14 cellular contexts compared by ENCODE assay signal in genomic region chr5:151694035-151694485, GRCh38. TPM values are rescaled to one million over a fixed set of nuclear protein-coding genes. Genes with fewer than 3 reads are reported as not detected.
DNase-seq lines count a peak whose midpoint lies in the region; ATAC-seq, FAIRE-seq and TF ChIP-seq lines count a peak whose summit lies in the region.
"Had no signal": no experiment of that assay in that cellular context is flagged by ENCODE, and none has a peak within 500 bp of the region (broad histone marks: within the 10 kb centered on the region; RNA-seq: fewer than 3 reads in every experiment).

No MANE protein-coding gene starts in this region.

- ATAC-seq in sciatic nerve = peak; percentile 20
- ATAC-seq in GM18858 (IDR thresholded peaks at IDR 0.05; ENCODE audit: unreplicated experiment) = no peak
- ATAC-seq in HG03135 (IDR thresholded peaks at IDR 0.05; ENCODE audit: unreplicated experiment) = no peak
- ATAC-seq in GM21381 (IDR thresholded peaks at IDR 0.05; ENCODE audit: unreplicated experiment) = no peak
- ATAC-seq: naive thymus-derived CD8-positive, alpha-beta T cell; stimulated activated effector memory CD8-positive, alpha-beta T cell treated with anti-CD3 and anti-CD28 coated beads, Interleukin-12 subunit alpha, Interleukin-12 subunit beta, amount 100 ng/mL, for 72 hours had no signal

- H3K36me3 Mint-ChIP-seq in HFFc6 (ENCODE audit: low read depth) = no peaks in the 10 kb centered on the region
- H3K36me3 Mint-ChIP-seq in astrocyte (ENCODE audit: low read depth, unreplicated experiment) = no peaks in the 10 kb centered on the region
- H3K36me3 Mint-ChIP-seq: naive thymus-derived CD8-positive, alpha-beta T cell; stimulated activated effector memory CD8-positive, alpha-beta T cell treated with anti-CD3 and anti-CD28 coated beads, Interleukin-12 subunit alpha, Interleukin-12 subunit beta, amount 100 ng/mL, for 72 hours had no signal

- H3K4me3 Mint-ChIP-seq in HFFc6 (no peak overlapping the region), astrocyte (ENCODE audit: unreplicated experiment) (no peak overlapping the region)
- H3K4me3 Mint-ChIP-seq: naive thymus-derived CD8-positive, alpha-beta T cell; stimulated activated effector memory CD8-positive, alpha-beta T cell treated with anti-CD3 and anti-CD28 coated beads, Interleukin-12 subunit alpha, Interleukin-12 subunit beta, amount 100 ng/mL, for 72 hours had no signal

- no peaks in the 10 kb centered on the region for H3K27me3 ChIP-seq in astrocyte (ENCODE audit: insufficient read depth, low read length)
- H3K27me3 ChIP-seq: ascending aorta had no signal

- no peaks in the 10 kb centered on the region for H3K79me2 ChIP-seq in astrocyte (ENCODE audit: insufficient read depth, low read length)

- H3K4me3 ChIP-seq in astrocyte (ENCODE audit: insufficient read depth, low read depth, low read length) = no peak overlapping the region
- H3K4me3 ChIP-seq: ascending aorta had no signal

- no peak overlapping the region for H3K9ac ChIP-seq in astrocyte (ENCODE audit: low read length)

- H3K27ac ChIP-seq in astrocyte (ENCODE audit: low read depth, low read length) = no peak overlapping the region
- H3K27ac ChIP-seq: WERI-Rb-1 had no signal

- no peaks in the 10 kb centered on the region for H3K36me3 ChIP-seq in astrocyte (ENCODE audit: insufficient read depth, low read length)
- H3K36me3 ChIP-seq: ascending aorta, WERI-Rb-1 had no signal

- no peak overlapping the region for H3K4me2 ChIP-seq in astrocyte (ENCODE audit: low read length)

- no peaks in the 10 kb centered on the region for H4K20me1 ChIP-seq in astrocyte (ENCODE audit: insufficient read depth, low read length)

- H3K27ac Mint-ChIP-seq in HFFc6 (peak overlapping the region; percentile 63), astrocyte (ENCODE audit: unreplicated experiment) (peak overlapping the region; percentile 94)
- H3K27ac Mint-ChIP-seq: naive thymus-derived CD8-positive, alpha-beta T cell; stimulated activated effector memory CD8-positive, alpha-beta T cell treated with anti-CD3 and anti-CD28 coated beads, Interleukin-12 subunit alpha, Interleukin-12 subunit beta, amount 100 ng/mL, for 72 hours had no signal

- peaks cover 4% of the 10 kb centered on the region; the same call in 1 of the 2 replicates for H3K27me3 Mint-ChIP-seq in HFFc6 (ENCODE audit: insufficient read depth)
- H3K27me3 Mint-ChIP-seq in astrocyte (ENCODE audit: low read depth, unreplicated experiment) = no peaks in the 10 kb centered on the region

- peaks cover 75% of the 10 kb centered on the region for H3K4me1 Mint-ChIP-seq in HFFc6 (ENCODE audit: low read depth)
- H3K4me1 Mint-ChIP-seq in astrocyte (ENCODE audit: low read depth, unreplicated experiment) = peaks cover 54% of the 10 kb centered on the region
- H3K4me1 Mint-ChIP-seq: naive thymus-derived CD8-positive, alpha-beta T cell; stimulated activated effector memory CD8-positive, alpha-beta T cell treated with anti-CD3 and anti-CD28 coated beads, Interleukin-12 subunit alpha, Interleukin-12 subunit beta, amount 100 ng/mL, for 72 hours had no signal

- no peaks in the 10 kb centered on the region for H3K9me3 Mint-ChIP-seq in HFFc6
- H3K9me3 Mint-ChIP-seq in astrocyte (ENCODE audit: unreplicated experiment) = no peaks in the 10 kb centered on the region
- H3K9me3 Mint-ChIP-seq: naive thymus-derived CD8-positive, alpha-beta T cell; stimulated activated effector memory CD8-positive, alpha-beta T cell treated with anti-CD3 and anti-CD28 coated beads, Interleukin-12 subunit alpha, Interleukin-12 subunit beta, amount 100 ng/mL, for 72 hours had no signal

- intact Hi-C loops in sciatic nerve (cut with DNase I) = no loop called here

- no peak for TF ChIP-seq CTCF in HFFc6 (IDR thresholded peaks at IDR 0.05)
- TF ChIP-seq CTCF in astrocyte (IDR thresholded peaks at IDR 0.05; ENCODE audit: insufficient read depth, low read depth, low read length) = no peak

- H2AFZ ChIP-seq in astrocyte (ENCODE audit: low read depth, low read length) = peak overlapping the region; percentile 3

- DNase-seq in HFFc6 (no peak), astrocyte (ENCODE audit: low read depth) (no peak), kidney tubule cell (ENCODE audit: low spot score) (peak; percentile 65), sciatic nerve (ENCODE audit: low spot score) (peak; percentile 70), SK-N-DZ (ENCODE audit: low spot score) (no peak)
- DNase-seq: naive thymus-derived CD8-positive, alpha-beta T cell; SHP77 treated with DMSO at 0.1 percent for 48 hours; WERI-Rb-1 had no signal

- no peak for FAIRE-seq in astrocyte (lab: Jason Lieb, UNC)
- FAIRE-seq: G401.6 had no signal

- H3K9me3 ChIP-seq in astrocyte (ENCODE audit: insufficient read depth, low read depth, low read length) = no peaks in the 10 kb centered on the region
- H3K9me3 ChIP-seq: ascending aorta had no signal

- peaks cover 43% of the 10 kb centered on the region for H3K4me1 ChIP-seq in astrocyte (ENCODE audit: insufficient read depth, low read length)

RNA-seq across cellular contexts. Expression of gene SPARC, which starts 7.3 kb away (rescaled TPM):
- total RNA-seq in HFFc6 (2021; fragmentation: NEBNext Ultra II Directional; extraction: Animal tissue kit (Norgen Biotek cat#: 25700)) = 1,000 to 10,000 TPM; 3,729 to 5,836 (median 4,094) TPM
- total RNA-seq in astrocyte (15,667 and 20,724 TPM in 2 replicates), sciatic nerve (3,484 TPM)
- 75.7 and 82.2 TPM in 2 replicates for polyA plus RNA-seq in SK-N-DZ (2014; cell fraction: cytosol; rRNA removed)
- 29.9 and 30.5 TPM in 2 replicates for polyA plus RNA-seq in SK-N-DZ (2014; cell fraction: nucleus; rRNA removed)
- total RNA-seq: naive thymus-derived CD8-positive, alpha-beta T cell had no signal
- polyA plus RNA-seq: naive thymus-derived CD8-positive, alpha-beta T cell had no signal

Comparison
In these comparisons a context has a peak if more than half of its experiments do, and no peak if none do; other contexts are left out.
1. DNase-seq: peak in kidney tubule cell (single experiment) and sciatic nerve (single experiment); none in HFFc6 (single experiment), astrocyte (single experiment) and SK-N-DZ (single experiment).